ENCODE assay signal across 15 cellular contexts in the genomic region with DNA sequence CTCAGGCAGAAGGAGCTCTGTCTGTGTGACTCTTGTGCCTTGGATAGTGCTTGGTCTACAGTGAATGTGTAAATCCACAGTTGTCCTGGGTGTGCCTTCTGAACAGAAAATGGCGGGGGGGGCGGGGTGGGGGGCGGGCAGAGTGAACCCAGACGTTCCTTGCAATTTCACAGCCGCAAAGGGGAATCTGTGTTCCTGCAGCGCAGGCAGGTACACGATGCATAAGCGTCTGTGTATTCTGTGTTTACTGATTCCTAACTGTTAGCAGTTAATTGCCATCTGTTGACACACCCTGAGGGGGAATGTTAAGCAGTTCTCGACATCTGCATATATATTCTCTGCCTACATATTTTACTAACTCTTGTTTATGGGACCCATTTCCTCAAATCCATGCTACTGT.
DNase-seq lines count a peak whose midpoint lies in the region; ATAC-seq and TF ChIP-seq lines count a peak whose summit lies in the region.
"Had no signal": no experiment of that assay in that cellular context is flagged by ENCODE, and none has a peak within 500 bp of the region (broad histone marks: within the 10 kb centered on the region; RNA-seq: fewer than 3 reads in every experiment).

No MANE protein-coding gene starts in this region.

- peaks cover 21% of the 10 kb centered on the region for H3K27me3 Mint-ChIP-seq in GM23338 (ENCODE audit: insufficient read depth, low read depth, poor library complexity)
- H3K27me3 Mint-ChIP-seq in mesothelial cell of epicardium (ENCODE audit: low read depth) = no peaks in the 10 kb centered on the region
- H3K27me3 Mint-ChIP-seq in activated naive CD8-positive, alpha-beta T cell treated with anti-CD3 and anti-CD28 coated beads, Interleukin-2, amount 50 U/mL, for 24 hours = no peaks in the 10 kb centered on the region
- H3K27me3 Mint-ChIP-seq: CD4-positive, CD25-positive, alpha-beta regulatory T cell; stimulated activated naive CD8-positive, alpha-beta T cell treated with anti-CD3 and anti-CD28 coated beads, Interleukin-15, amount 100 ng/mL, for 72 hours had no signal

- H3K27ac Mint-ChIP-seq in GM23338 (no peak overlapping the region), mesothelial cell of epicardium (peak overlapping the region; percentile 58)
- H3K27ac Mint-ChIP-seq in activated naive CD8-positive, alpha-beta T cell treated with anti-CD3 and anti-CD28 coated beads, Interleukin-2, amount 50 U/mL, for 24 hours = no peak overlapping the region
- H3K27ac Mint-ChIP-seq: CD4-positive, CD25-positive, alpha-beta regulatory T cell; stimulated activated naive CD8-positive, alpha-beta T cell treated with anti-CD3 and anti-CD28 coated beads, Interleukin-15, amount 100 ng/mL, for 72 hours had no signal

- no peak for TF ChIP-seq CTCF in GM23338 (conservative IDR thresholded peaks at IDR 0.05; ENCODE audit: low read depth in 2 of 2)
- TF ChIP-seq CTCF in mesothelial cell of epicardium (IDR thresholded peaks at IDR 0.05; ENCODE audit: unreplicated experiment) = no peak

- H3K36me3 Mint-ChIP-seq in GM23338 (ENCODE audit: low read depth) = no peaks in the 10 kb centered on the region
- H3K36me3 Mint-ChIP-seq in mesothelial cell of epicardium = no peaks in the 10 kb centered on the region
- H3K36me3 Mint-ChIP-seq in activated naive CD8-positive, alpha-beta T cell treated with anti-CD3 and anti-CD28 coated beads, Interleukin-2, amount 50 U/mL, for 24 hours (ENCODE audit: low read depth) = no peaks in the 10 kb centered on the region
- H3K36me3 Mint-ChIP-seq: CD4-positive, CD25-positive, alpha-beta regulatory T cell had no signal

- peak overlapping the region; percentile 64 for H3K4me2 ChIP-seq in GM23338

- H3K9me2 ChIP-seq in GM23338 (ENCODE audit: insufficient read depth) = no peaks in the 10 kb centered on the region

- H3K27ac ChIP-seq in GM23338 (ENCODE audit: low read depth) (no peak overlapping the region), SJCRH30 (no peak overlapping the region)

- H4K20me1 ChIP-seq in GM23338 (replicated peaks; ENCODE audit: insufficient read depth) = no peaks in the 10 kb centered on the region

- H3K4me1 Mint-ChIP-seq in GM23338 (peaks cover 53% of the 10 kb centered on the region), mesothelial cell of epicardium (peaks cover 56% of the 10 kb centered on the region)
- H3K4me1 Mint-ChIP-seq in activated naive CD8-positive, alpha-beta T cell treated with anti-CD3 and anti-CD28 coated beads, Interleukin-2, amount 50 U/mL, for 24 hours = peaks cover 6% of the 10 kb centered on the region

- H3K4me1 ChIP-seq in GM23338 (ENCODE audit: insufficient read depth) = peaks cover 33% of the 10 kb centered on the region
- peaks cover 6% of the 10 kb centered on the region; the same call in 1 of the 2 replicates for H3K4me1 ChIP-seq in SJCRH30

- H3K36me3 ChIP-seq in GM23338 (ENCODE audit: insufficient read depth) (no peaks in the 10 kb centered on the region), SJCRH30 (no peaks in the 10 kb centered on the region)

- no peaks in the 10 kb centered on the region for H3K9me3 ChIP-seq in SJCRH30 (replicated peaks)

- DNase-seq in GM23338 (ENCODE audit: low spot score) (no peak), NCI-H1694 treated with DMSO at 0.1 percent for 48 hours (lab: John Stamatoyannopoulos, UW) (peak; percentile 86), SJCRH30 (peak in 1 of 2 experiments; percentile 12), mesothelial cell of epicardium (ENCODE audit: low spot score in 2 of 2, unreplicated experiment in 2 of 2) (no peak), NCI-H2196 (lab: John Stamatoyannopoulos, UW; ENCODE audit: unreplicated experiment) (no peak)
- no peak for DNase-seq in activated naive CD8-positive, alpha-beta T cell treated with anti-CD3 and anti-CD28 coated beads, Interleukin-2, amount 50 U/mL, for 24 hours
- DNase-seq: activated CD4-positive, CD25-positive, alpha-beta regulatory T cell treated with anti-CD3 and anti-CD28 coated beads, Interleukin-2, amount 50 U/mL, for 72 hours; CD4-positive, CD25-positive, alpha-beta regulatory T cell; erythroblast; GDM1; MV-4-11; occipital lobe; stimulated activated naive CD8-positive, alpha-beta T cell treated with anti-CD3 and anti-CD28 coated beads, Interleukin-15, amount 100 ng/mL, for 72 hours; SW 1271 had no signal

- no peak overlapping the region for H3K4me3 ChIP-seq in GM23338
- H3K4me3 ChIP-seq in SJCRH30 = peak overlapping the region; percentile 39

- no peak for ATAC-seq in GM23338
- no peak for ATAC-seq in GM21390 (IDR thresholded peaks at IDR 0.05; ENCODE audit: unreplicated experiment)
- ATAC-seq in activated naive CD8-positive, alpha-beta T cell treated with anti-CD3 and anti-CD28 coated beads, Interleukin-2, amount 50 U/mL, for 24 hours = no peak
- ATAC-seq: stimulated activated naive CD8-positive, alpha-beta T cell treated with anti-CD3 and anti-CD28 coated beads, Interleukin-15, amount 100 ng/mL, for 72 hours had no signal

- H3K4me3 Mint-ChIP-seq in GM23338 (peak overlapping the region; percentile 8; the same call in 1 of the 3 replicates), mesothelial cell of epicardium (peak overlapping the region; percentile 21)
- no peak overlapping the region for H3K4me3 Mint-ChIP-seq in activated naive CD8-positive, alpha-beta T cell treated with anti-CD3 and anti-CD28 coated beads, Interleukin-2, amount 50 U/mL, for 24 hours
- H3K4me3 Mint-ChIP-seq: CD4-positive, CD25-positive, alpha-beta regulatory T cell; stimulated activated naive CD8-positive, alpha-beta T cell treated with anti-CD3 and anti-CD28 coated beads, Interleukin-15, amount 100 ng/mL, for 72 hours had no signal

- H3K27me3 ChIP-seq in GM23338 (ENCODE audit: insufficient read depth) (no peaks in the 10 kb centered on the region), SJCRH30 (no peaks in the 10 kb centered on the region)

- H3F3A ChIP-seq in GM23338 (replicated peaks; ENCODE audit: low read depth) = peaks cover 3% of the 10 kb centered on the region; the same call in 1 of the 2 replicates

- H3K9me3 Mint-ChIP-seq in GM23338 = no peaks in the 10 kb centered on the region
- H3K9me3 Mint-ChIP-seq in mesothelial cell of epicardium = no peaks in the 10 kb centered on the region
- no peaks in the 10 kb centered on the region for H3K9me3 Mint-ChIP-seq in activated naive CD8-positive, alpha-beta T cell treated with anti-CD3 and anti-CD28 coated beads, Interleukin-2, amount 50 U/mL, for 24 hours
- H3K9me3 Mint-ChIP-seq: stimulated activated naive CD8-positive, alpha-beta T cell treated with anti-CD3 and anti-CD28 coated beads, Interleukin-15, amount 100 ng/mL, for 72 hours had no signal

- H3K79me2 ChIP-seq in GM23338 (replicated peaks; ENCODE audit: insufficient read depth) = no peaks in the 10 kb centered on the region

- no peak overlapping the region for H2AFZ ChIP-seq in GM23338

TF ChIP-seq in GM23338, 12 proteins besides CTCF, POLR2A, EP300 and RAD21:
- no peak for TF ChIP-seq ZNF114 (CRISPR knock-in tag; IDR thresholded peaks at IDR 0.05)
- 0 out of 2 replicates have a peak, but pooled peaks have one; percentile 44 for TF ChIP-seq NANOG (IDR thresholded peaks at IDR 0.05; ENCODE audit: borderline replicate concordance)
- TF ChIP-seq, protein P1, sequence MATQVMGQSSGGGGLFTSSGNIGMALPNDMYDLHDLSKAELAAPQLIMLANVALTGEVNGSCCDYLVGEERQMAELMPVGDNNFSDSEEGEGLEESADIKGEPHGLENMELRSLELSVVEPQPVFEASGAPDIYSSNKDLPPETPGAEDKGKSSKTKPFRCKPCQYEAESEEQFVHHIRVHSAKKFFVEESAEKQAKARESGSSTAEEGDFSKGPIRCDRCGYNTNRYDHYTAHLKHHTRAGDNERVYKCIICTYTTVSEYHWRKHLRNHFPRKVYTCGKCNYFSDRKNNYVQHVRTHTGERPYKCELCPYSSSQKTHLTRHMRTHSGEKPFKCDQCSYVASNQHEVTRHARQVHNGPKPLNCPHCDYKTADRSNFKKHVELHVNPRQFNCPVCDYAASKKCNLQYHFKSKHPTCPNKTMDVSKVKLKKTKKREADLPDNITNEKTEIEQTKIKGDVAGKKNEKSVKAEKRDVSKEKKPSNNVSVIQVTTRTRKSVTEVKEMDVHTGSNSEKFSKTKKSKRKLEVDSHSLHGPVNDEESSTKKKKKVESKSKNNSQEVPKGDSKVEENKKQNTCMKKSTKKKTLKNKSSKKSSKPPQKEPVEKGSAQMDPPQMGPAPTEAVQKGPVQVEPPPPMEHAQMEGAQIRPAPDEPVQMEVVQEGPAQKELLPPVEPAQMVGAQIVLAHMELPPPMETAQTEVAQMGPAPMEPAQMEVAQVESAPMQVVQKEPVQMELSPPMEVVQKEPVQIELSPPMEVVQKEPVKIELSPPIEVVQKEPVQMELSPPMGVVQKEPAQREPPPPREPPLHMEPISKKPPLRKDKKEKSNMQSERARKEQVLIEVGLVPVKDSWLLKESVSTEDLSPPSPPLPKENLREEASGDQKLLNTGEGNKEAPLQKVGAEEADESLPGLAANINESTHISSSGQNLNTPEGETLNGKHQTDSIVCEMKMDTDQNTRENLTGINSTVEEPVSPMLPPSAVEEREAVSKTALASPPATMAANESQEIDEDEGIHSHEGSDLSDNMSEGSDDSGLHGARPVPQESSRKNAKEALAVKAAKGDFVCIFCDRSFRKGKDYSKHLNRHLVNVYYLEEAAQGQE (IDR thresholded peaks at IDR 0.05; ENCODE audit: unreplicated experiment) = no peak
- no peak for TF ChIP-seq ZNF331 (CRISPR knock-in tag; IDR thresholded peaks at IDR 0.05; ENCODE audit: low read depth)
- no peak for TF ChIP-seq EZH2 (IDR thresholded peaks at IDR 0.05; ENCODE audit: low read depth, unreplicated experiment)
